2 cellular contexts compared by ENCODE assay signal in genomic region chr7:74766991-74767390, GRCh38. TPM values are rescaled to one million over a fixed set of nuclear protein-coding genes. Genes with fewer than 3 reads are reported as not detected.
"Had no signal": no experiment of that assay in that cellular context is flagged by ENCODE, and none has a peak within 500 bp of the region (broad histone marks: within the 10 kb centered on the region; RNA-seq: fewer than 3 reads in every experiment).

No MANE protein-coding gene starts in this region.

RNA-seq across cellular contexts. Expression of gene NCF1, which starts 6.8 kb away (rescaled TPM):
- total RNA-seq: dermis blood vessel endothelial cell, osteoblast had no signal
